ENCODE assay signal across 1 cellular context in genomic region chr7:139034855-139035587, GRCh38.
TF ChIP-seq lines count a peak whose summit lies in the region.

No MANE protein-coding gene starts in this region.

TF ChIP-seq in HepG2, 621 proteins besides CTCF, POLR2A, EP300 and RAD21:
- TF ChIP-seq, protein P1, sequence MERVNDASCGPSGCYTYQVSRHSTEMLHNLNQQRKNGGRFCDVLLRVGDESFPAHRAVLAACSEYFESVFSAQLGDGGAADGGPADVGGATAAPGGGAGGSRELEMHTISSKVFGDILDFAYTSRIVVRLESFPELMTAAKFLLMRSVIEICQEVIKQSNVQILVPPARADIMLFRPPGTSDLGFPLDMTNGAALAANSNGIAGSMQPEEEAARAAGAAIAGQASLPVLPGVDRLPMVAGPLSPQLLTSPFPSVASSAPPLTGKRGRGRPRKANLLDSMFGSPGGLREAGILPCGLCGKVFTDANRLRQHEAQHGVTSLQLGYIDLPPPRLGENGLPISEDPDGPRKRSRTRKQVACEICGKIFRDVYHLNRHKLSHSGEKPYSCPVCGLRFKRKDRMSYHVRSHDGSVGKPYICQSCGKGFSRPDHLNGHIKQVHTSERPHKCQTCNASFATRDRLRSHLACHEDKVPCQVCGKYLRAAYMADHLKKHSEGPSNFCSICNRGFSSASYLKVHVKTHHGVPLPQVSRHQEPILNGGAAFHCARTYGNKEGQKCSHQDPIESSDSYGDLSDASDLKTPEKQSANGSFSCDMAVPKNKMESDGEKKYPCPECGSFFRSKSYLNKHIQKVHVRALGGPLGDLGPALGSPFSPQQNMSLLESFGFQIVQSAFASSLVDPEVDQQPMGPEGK (CRISPR knock-in tag; IDR thresholded peaks at IDR 0.05) = peak; percentile 62
- TF ChIP-seq SAP130 (CRISPR knock-in tag; IDR thresholded peaks at IDR 0.05; ENCODE audit: low read depth) (peak; percentile 6; the same call in 1 of the 2 replicates), JDP2 (CRISPR knock-in tag; IDR thresholded peaks at IDR 0.05; ENCODE audit: borderline replicate concordance) (no peak), ARID2 (CRISPR knock-in tag; IDR thresholded peaks at IDR 0.05; ENCODE audit: borderline replicate concordance) (0 out of 2 replicates have a peak, but pooled peaks have one; percentile 13), TFAP4 (IDR thresholded peaks at IDR 0.05; ENCODE audit: borderline replicate concordance, low read depth) (0 out of 2 replicates have a peak, but pooled peaks have one; percentile 26), IRF9 (CRISPR knock-in tag; IDR thresholded peaks at IDR 0.05; ENCODE audit: borderline replicate concordance) (no peak)
